9 cellular contexts compared by ENCODE assay signal in the genomic region with DNA sequence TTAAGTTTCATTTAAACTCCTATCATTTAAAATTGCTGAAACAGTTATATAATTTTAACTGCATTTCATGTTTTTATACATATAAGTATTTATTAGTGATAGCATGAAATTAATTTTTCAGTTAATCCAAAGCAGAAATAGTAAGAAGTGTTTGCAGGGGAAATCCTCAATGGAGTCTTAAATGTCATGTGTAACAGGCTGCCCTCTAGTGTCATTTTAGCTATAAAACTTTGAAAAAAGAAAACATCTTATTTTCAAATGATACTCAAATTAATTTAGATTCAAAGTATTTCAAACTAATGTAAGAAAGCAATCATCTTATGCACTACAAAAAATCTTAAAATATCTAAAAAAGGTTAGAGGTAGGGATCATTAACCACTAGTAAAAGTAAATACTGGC.
A peak's percentile ranks its signal among the peaks of the same experiment; 100 is the strongest.
DNase-seq lines count a peak whose midpoint lies in the region; FAIRE-seq and TF ChIP-seq lines count a peak whose summit lies in the region.
"Had no signal": no experiment of that assay in that cellular context is flagged by ENCODE, and none has a peak within 500 bp of the region (broad histone marks: within the 10 kb centered on the region; RNA-seq: fewer than 3 reads in every experiment).

No MANE protein-coding gene starts in this region.

- H3K9ac ChIP-seq in OCI-LY3 (ENCODE audit: low read length) = no peak overlapping the region

- TF ChIP-seq CTCF in 22Rv1 (IDR thresholded peaks at IDR 0.05) = peak; percentile 73
- peak; percentile 27 for TF ChIP-seq CTCF in GM10266 (IDR thresholded peaks at IDR 0.05; ENCODE audit: control insufficient read depth, insufficient read depth, low read depth, missing control alignments)
- TF ChIP-seq CTCF in OCI-LY3 (IDR thresholded peaks at IDR 0.05; ENCODE audit: low read depth, low read length) = peak; percentile 56

- DNase-seq in GM10266 (ENCODE audit: extremely low spot score) = no peak
- DNase-seq in fibroblast of gingiva (ENCODE audit: low read depth) = peak; percentile 30
- no peak for DNase-seq in activated effector memory CD4-positive, alpha-beta T cell treated with anti-CD3 and anti-CD28 coated beads, Interleukin-2, amount 50 U/mL, for 16 hours
- no peak for DNase-seq in HTR-8/SVneo (ENCODE audit: insufficient read length, low spot score)
- no peak for DNase-seq in activated gamma-delta T cell treated with Interleukin-2 at 50 U/mL for 16 hours
- no peak for DNase-seq in superior temporal gyrus (ENCODE audit: extremely low spot score)
- DNase-seq: nucleus accumbens had no signal

- no peaks in the 10 kb centered on the region for H3K79me2 ChIP-seq in OCI-LY3 (ENCODE audit: low read length)

- H3K27me3 ChIP-seq in OCI-LY3 (ENCODE audit: low read depth, low read length) = no peaks in the 10 kb centered on the region

- H3K4me2 ChIP-seq in OCI-LY3 (ENCODE audit: low read length) = no peak overlapping the region

- H3K9me3 ChIP-seq in OCI-LY3 (ENCODE audit: insufficient read depth, low read length) = no peaks in the 10 kb centered on the region

- no peak overlapping the region for H3K27ac ChIP-seq in 22Rv1
- H3K27ac ChIP-seq in OCI-LY3 (ENCODE audit: low read length) = no peak overlapping the region

- no peaks in the 10 kb centered on the region for H3K36me3 ChIP-seq in OCI-LY3 (replicated peaks; ENCODE audit: low read depth, low read length)

- H4K20me1 ChIP-seq in OCI-LY3 (ENCODE audit: insufficient read depth, low read length) = 0 out of 2 replicates have a peak, but pooled peaks cover 4% of the 10 kb centered on the region

- H2AFZ ChIP-seq in OCI-LY3 (ENCODE audit: low read depth, low read length) = no peak overlapping the region

- no peak for FAIRE-seq in HTR-8/SVneo (lab: Jason Lieb, UNC)

- no peak overlapping the region for H3K4me3 ChIP-seq in OCI-LY3 (ENCODE audit: low read length)

- peaks cover 8% of the 10 kb centered on the region for H3K4me1 ChIP-seq in OCI-LY3 (ENCODE audit: low read length)
